In genomic region chr1:10377365-10378029, GRCh38 we compare ENCODE assay signal across 8 cellular contexts. TPM values are rescaled to one million over a fixed set of nuclear protein-coding genes. Genes with fewer than 3 reads are reported as not detected.
DNase-seq lines count a peak whose midpoint lies in the region; ATAC-seq and TF ChIP-seq lines count a peak whose summit lies in the region.
"Not testable (repeated sequence)": the region's sequence is repeated elsewhere in the genome, so short reads cannot be mapped to it uniquely, and the experiment has no call there.

No MANE protein-coding gene starts in this region.

- CTCF ChIA-PET in activated naive CD4-positive, alpha-beta T cell treated with anti-CD3 and anti-CD28 coated beads for 36 hours (lab: Charles Lee): interaction anchor here (0.5 to 1.9 kb wide), 7 partner anchors 16 to 178 kb away, joined by 3 to 7 read pairs (median 4); partner anchors contain the start of gene PGD

- ATAC-seq in RWPE2 (ENCODE audit: low read depth) (peak; percentile 84), right lobe of liver (peak; percentile 79 to 88 (median 85)), gastrocnemius medialis (peak; percentile 42 to 53)

- intact Hi-C loops in activated naive CD4-positive, alpha-beta T cell treated with anti-CD3 and anti-CD28 coated beads for 36 hours (cut with micrococcal nuclease): loop anchor here (1.0 kb wide), 1 partner anchor 51 kb away; no protein-coding TSS in a partner anchor
- intact Hi-C loops in esophagus squamous epithelium (cut with DNase I) (loop anchor here (2.0 kb wide), 1 partner anchor 51 kb away; no protein-coding TSS in a partner anchor), right lobe of liver (cut with DNase I) (loop anchor here in 1 of 2 donors (10.0 kb wide), 1 partner anchor 47 kb away; no protein-coding TSS in a partner anchor), gastrocnemius medialis (cut with DNase I; ENCODE audit: low total_unique reads) (loop anchor here (2.0 to 10.0 kb wide), 2 partner anchors 51 to 117 kb away; no protein-coding TSS in a partner anchor)

- DNase-seq in AG08395 (ENCODE audit: low spot score) (peak; percentile 75), MV-4-11 (lab: John Stamatoyannopoulos, UW) (peak; percentile 89), right lobe of liver (peak in 2 of 3 donors; percentile 56 to 58), gastrocnemius medialis (peak in 1 of 2 donors; percentile 36)
- DNase-seq in RWPE2 (ENCODE audit: low spot score); esophagus squamous epithelium (lab: John Stamatoyannopoulos, UW): not testable (repeated sequence)
- peak; percentile 51 for DNase-seq in activated naive CD4-positive, alpha-beta T cell treated with anti-CD3 and anti-CD28 coated beads for 36 hours

- in situ Hi-C loops in gastrocnemius medialis (cut with MboI; ENCODE audit: low sequenced_read_pairs in 4 of 4): loop anchor here in 2 of 4 donors (10.0 kb wide), 1 partner anchor 47 kb away; no protein-coding TSS in a partner anchor

- H3K4me3 Mint-ChIP-seq in activated naive CD4-positive, alpha-beta T cell treated with anti-CD3 and anti-CD28 coated beads for 36 hours: not testable (repeated sequence)

- WGBS in esophagus squamous epithelium, 2 donors: 24 to 28% methylated on average over 11 to 14 of the region's 14 CpGs
- 39% methylated on average over 14 of the region's 14 CpGs for WGBS in right lobe of liver (ENCODE audit: insufficient coverage, low coverage, low lambda C conversion rate, missing lambda C conversion rate)

- H3K4me1 ChIP-seq in RWPE2 (ENCODE audit: insufficient read depth, poor library complexity, severe bottlenecking); right lobe of liver; gastrocnemius medialis: not testable (repeated sequence)
- H3K4me1 ChIP-seq in esophagus squamous epithelium: peaks cover 10 to 44% (median 18%) of the 10 kb centered on the region in 3 donors

- not testable (repeated sequence) for H3K36me3 Mint-ChIP-seq in activated naive CD4-positive, alpha-beta T cell treated with anti-CD3 and anti-CD28 coated beads for 36 hours (ENCODE audit: low read depth)

- not testable (repeated sequence) for H3K27me3 Mint-ChIP-seq in activated naive CD4-positive, alpha-beta T cell treated with anti-CD3 and anti-CD28 coated beads for 36 hours (ENCODE audit: low read depth)

- not testable (repeated sequence) for H3K4me3 ChIP-seq in RWPE2 (ENCODE audit: severe bottlenecking); esophagus squamous epithelium; right lobe of liver; gastrocnemius medialis

- TF ChIP-seq CTCF in GM12872 (IDR thresholded peaks at IDR 0.05; ENCODE audit: insufficient read depth, low read depth, low read length) (peak; percentile 73; the same call in 2 of the 3 replicates), RWPE2 (IDR thresholded peaks at IDR 0.05; ENCODE audit: poor library complexity, severe bottlenecking) (peak; percentile 88), esophagus squamous epithelium (IDR thresholded peaks at IDR 0.05) (peak; percentile 70 to 94 (median 82)), right lobe of liver (IDR thresholded peaks at IDR 0.05) (peak; percentile 47 to 83 (median 58)), gastrocnemius medialis (IDR thresholded peaks at IDR 0.05 in 4 of 5, conservative IDR thresholded peaks at IDR 0.05 in 1 of 5) (peak; percentile 45 to 73 (median 67))

- not testable (repeated sequence) for TF ChIP-seq POLR2A in esophagus squamous epithelium (IDR thresholded peaks at IDR 0.05); right lobe of liver (IDR thresholded peaks at IDR 0.05); gastrocnemius medialis (IDR thresholded peaks at IDR 0.05)

- not testable (repeated sequence) for H3K27ac Mint-ChIP-seq in activated naive CD4-positive, alpha-beta T cell treated with anti-CD3 and anti-CD28 coated beads for 36 hours

- not testable (repeated sequence) for H3K4me1 Mint-ChIP-seq in activated naive CD4-positive, alpha-beta T cell treated with anti-CD3 and anti-CD28 coated beads for 36 hours (ENCODE audit: low read depth)

- H3K9me3 Mint-ChIP-seq in activated naive CD4-positive, alpha-beta T cell treated with anti-CD3 and anti-CD28 coated beads for 36 hours: not testable (repeated sequence)

- H3K9me3 ChIP-seq in RWPE2 (ENCODE audit: severe bottlenecking); esophagus squamous epithelium; right lobe of liver; gastrocnemius medialis: not testable (repeated sequence)

- H3K36me3 ChIP-seq in RWPE2 (ENCODE audit: low read depth) (peaks cover 24% of the 10 kb centered on the region), esophagus squamous epithelium (peaks cover 7 to 57% (median 8%) of the 10 kb centered on the region in 3 donors), right lobe of liver (peaks cover 0 to 51% (median 18%) of the 10 kb centered on the region in 4 donors), gastrocnemius medialis (peaks cover 0 to 62% of the 10 kb centered on the region in 2 donors)

- not testable (repeated sequence) for H3K27me3 ChIP-seq in RWPE2 (ENCODE audit: insufficient read depth, poor library complexity, severe bottlenecking); esophagus squamous epithelium; right lobe of liver; gastrocnemius medialis

- not testable (repeated sequence) for H3K27ac ChIP-seq in RWPE2 (ENCODE audit: poor library complexity, severe bottlenecking)
- H3K27ac ChIP-seq in esophagus squamous epithelium (peak overlapping the region; percentile 79 to 90 (median 82)), right lobe of liver (peak overlapping the region in 1 of 3 donors; percentile 22), gastrocnemius medialis (peak overlapping the region in 2 of 4 donors; percentile 19 to 48)

RNA-seq across cellular contexts. Expression of gene PGD, which starts 21.4 kb away (rescaled TPM):
- 100 to 1,000 TPM in 1 of 2 experiments, 10 to 100 TPM in 1; 94.8 to 101 TPM for total RNA-seq in activated naive CD4-positive, alpha-beta T cell treated with anti-CD3 and anti-CD28 coated beads for 36 hours
- 1,000 to 10,000 TPM in 1 of 4 donors, 100 to 1,000 TPM in 3; 396 to 1,138 (median 704) TPM for total RNA-seq in esophagus squamous epithelium
- total RNA-seq in right lobe of liver: 100 to 1,000 TPM in 1 of 6 experiments, 10 to 100 TPM in 5; 51.9 to 151 (median 72.0) TPM
- 10 to 100 TPM; 23.8 to 48.7 (median 39.3) TPM for total RNA-seq in gastrocnemius medialis

RNA-seq across cellular contexts. Expression of gene CENPS, which starts 52.7 kb away (rescaled TPM):
- 10 to 100 TPM; 21.5 to 23.4 TPM for total RNA-seq in activated naive CD4-positive, alpha-beta T cell treated with anti-CD3 and anti-CD28 coated beads for 36 hours
- 10 to 100 TPM in 1 of 4 donors, 1 to 10 TPM in 3; 5.6 to 15.7 (median 6.1) TPM for total RNA-seq in esophagus squamous epithelium
- total RNA-seq in right lobe of liver: 1 to 10 TPM; 1.8 to 9.3 (median 5.7) TPM
- total RNA-seq in gastrocnemius medialis: 1 to 10 TPM in 3 of 4 donors, under 1 TPM in 1; 0.42 to 3.8 (median 2.9) TPM
